16 cellular contexts compared by ENCODE assay signal in the genomic region with DNA sequence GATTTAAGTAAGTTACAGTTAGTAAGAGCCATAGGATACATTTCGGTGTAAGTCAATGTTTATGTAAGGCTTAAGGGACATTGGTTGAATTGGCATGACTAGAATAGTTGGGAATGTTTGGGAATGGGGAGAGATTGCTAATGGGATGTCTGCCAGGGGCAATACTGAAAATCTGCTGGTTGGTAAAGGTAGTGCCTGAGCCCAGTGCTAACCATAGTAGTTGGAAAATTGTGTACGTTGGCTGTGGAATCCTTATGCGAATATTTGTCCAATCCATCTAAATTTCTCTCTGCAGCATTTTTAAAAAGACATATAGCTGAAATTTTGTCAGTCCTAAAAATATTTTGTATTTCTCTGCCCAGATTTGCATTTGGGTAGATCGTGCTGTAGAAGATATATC. TPM values are rescaled to one million over a fixed set of nuclear protein-coding genes. Genes with fewer than 3 reads are reported as not detected.
"Had no signal": no experiment of that assay in that cellular context is flagged by ENCODE, and none has a peak within 500 bp of the region (broad histone marks: within the 10 kb centered on the region; RNA-seq: fewer than 3 reads in every experiment).

No MANE protein-coding gene starts in this region.

RNA-seq across cellular contexts. Expression of gene PPIAL4C, which starts 30.3 kb away (rescaled TPM):
- total RNA-seq: liver, lower lobe of right lung, mammary epithelial cell, mucosa of gallbladder, omental fat pad, progenitor cell of endocrine pancreas, pulmonary artery endothelial cell, renal cortical epithelial cell, right atrium auricular region, skeletal muscle tissue, smooth muscle cell, subcutaneous adipose tissue, suprapubic skin, thoracic aorta had no signal
- polyA plus RNA-seq: liver, mammary epithelial cell, neural cell, ovary, smooth muscle cell had no signal
